8 cellular contexts compared by ENCODE assay signal in genomic region chr6:28940859-28941680, GRCh38. TPM values are rescaled to one million over a fixed set of nuclear protein-coding genes. Genes with fewer than 3 reads are reported as not detected.
DNase-seq lines count a peak whose midpoint lies in the region; ATAC-seq and TF ChIP-seq lines count a peak whose summit lies in the region.

No MANE protein-coding gene starts in this region.

- POLR2A ChIA-PET in activated CD4-positive, alpha-beta T cell treated with anti-CD3 and anti-CD28 coated beads for 36 hours (lab: Charles Lee) = interaction anchor here (0.6 to 1.4 kb wide), 3 partner anchors 17 to 1187 kb away, joined by 4 to 7 read pairs (median 6); partner anchors contain the start of gene TRIM27

- no peaks in the 10 kb centered on the region for H3K4me1 ChIP-seq in ACC112 (ENCODE audit: control insufficient read depth, insufficient read depth, low read length, unreplicated experiment)

- peak; percentile 58 for ATAC-seq in GM18870 (IDR thresholded peaks at IDR 0.05; ENCODE audit: unreplicated experiment)
- peak; percentile 59 for ATAC-seq in HG03175 (IDR thresholded peaks at IDR 0.05; ENCODE audit: unreplicated experiment)
- peak; percentile 72 for ATAC-seq in activated CD4-positive, alpha-beta T cell treated with anti-CD3 and anti-CD28 coated beads for 36 hours
- ATAC-seq in left lobe of liver = peak; percentile 76

- peak overlapping the region; percentile 71 for H2AFZ ChIP-seq in ACC112 (ENCODE audit: low read length, unreplicated experiment)

- H3K36me3 Mint-ChIP-seq in activated CD4-positive, alpha-beta T cell treated with anti-CD3 and anti-CD28 coated beads for 36 hours (ENCODE audit: low read depth) = no peaks in the 10 kb centered on the region

- no peak for TF ChIP-seq CTCF in coronary artery (IDR thresholded peaks at IDR 0.05)

- no peaks in the 10 kb centered on the region for H3K27me3 Mint-ChIP-seq in activated CD4-positive, alpha-beta T cell treated with anti-CD3 and anti-CD28 coated beads for 36 hours

- peak overlapping the region; percentile 85 for H3K4me3 ChIP-seq in ACC112 (ENCODE audit: low read depth, low read length)
- peak overlapping the region; percentile 70 for H3K4me3 ChIP-seq in coronary artery

- no peaks in the 10 kb centered on the region for H3K79me2 ChIP-seq in ACC112 (ENCODE audit: control insufficient read depth, insufficient read depth, low read length, unreplicated experiment)

- H3K27me3 ChIP-seq in ACC112 (ENCODE audit: insufficient read depth, low read length) = no peaks in the 10 kb centered on the region

- peak overlapping the region; percentile 96 for H3K27ac Mint-ChIP-seq in activated CD4-positive, alpha-beta T cell treated with anti-CD3 and anti-CD28 coated beads for 36 hours

- no peaks in the 10 kb centered on the region for H3K9me3 Mint-ChIP-seq in activated CD4-positive, alpha-beta T cell treated with anti-CD3 and anti-CD28 coated beads for 36 hours (ENCODE audit: low read depth)

- H3K4me3 Mint-ChIP-seq in activated CD4-positive, alpha-beta T cell treated with anti-CD3 and anti-CD28 coated beads for 36 hours = peak overlapping the region; percentile 79

- peaks cover 39% of the 10 kb centered on the region for H3K4me1 Mint-ChIP-seq in activated CD4-positive, alpha-beta T cell treated with anti-CD3 and anti-CD28 coated beads for 36 hours

- H3K27ac ChIP-seq in ACC112 (ENCODE audit: low read depth, low read length) = peak overlapping the region; percentile 69
- H3K27ac ChIP-seq in coronary artery = peak overlapping the region; percentile 73 to 83

- peak; percentile 92 for DNase-seq in NCI-H510A treated with DMSO at 0.1 percent for 48 hours (lab: John Stamatoyannopoulos, UW)
- DNase-seq in activated CD4-positive, alpha-beta T cell treated with anti-CD3 and anti-CD28 coated beads for 36 hours = peak; percentile 87
- peak; percentile 77 for DNase-seq in coronary artery (ENCODE audit: low spot score)
- DNase-seq in left lobe of liver (ENCODE audit: low spot score) = peak; percentile 74
- peak; percentile 82 for DNase-seq in stimulated activated CD4-positive, alpha-beta T cell treated with anti-CD3 and anti-CD28 coated beads, Interleukin-1b, Interleukin-23, amount 100 ng/mL, for 48 hours

- CTCF ChIA-PET in activated CD4-positive, alpha-beta T cell treated with anti-CD3 and anti-CD28 coated beads for 36 hours (lab: Charles Lee) = interaction anchor here (0.8 to 4.8 kb wide), 6 partner anchors 17 to 103 kb away, joined by 4 to 32 read pairs (median 4); partner anchors contain the start of gene TRIM27

- no peaks in the 10 kb centered on the region for H3K36me3 ChIP-seq in ACC112 (ENCODE audit: insufficient read depth, low read length)

- intact Hi-C loops in activated CD4-positive, alpha-beta T cell treated with anti-CD3 and anti-CD28 coated beads for 36 hours (cut with DNase I, micrococcal nuclease) = loop anchor here (1.0 to 10.0 kb wide), 20 partner anchors 17 to 1764 kb away; partner anchors contain the start of gene TRIM27 (in 1 of the 2)

RNA-seq across cellular contexts. Expression of gene TRIM27, which starts 17.3 kb away (rescaled TPM):
- 10 to 100 TPM; 48.5 to 54.6 TPM for total RNA-seq in activated CD4-positive, alpha-beta T cell treated with anti-CD3 and anti-CD28 coated beads for 36 hours
- 34.3 TPM for total RNA-seq in left lobe of liver

Comparison
In these comparisons a context has a peak if more than half of its experiments do, and no peak if none do; other contexts are left out.
1. Peak in every context shown above with its lines: DNase-seq, ATAC-seq, H3K4me3 ChIP-seq and H3K27ac ChIP-seq.